In the genomic region with DNA sequence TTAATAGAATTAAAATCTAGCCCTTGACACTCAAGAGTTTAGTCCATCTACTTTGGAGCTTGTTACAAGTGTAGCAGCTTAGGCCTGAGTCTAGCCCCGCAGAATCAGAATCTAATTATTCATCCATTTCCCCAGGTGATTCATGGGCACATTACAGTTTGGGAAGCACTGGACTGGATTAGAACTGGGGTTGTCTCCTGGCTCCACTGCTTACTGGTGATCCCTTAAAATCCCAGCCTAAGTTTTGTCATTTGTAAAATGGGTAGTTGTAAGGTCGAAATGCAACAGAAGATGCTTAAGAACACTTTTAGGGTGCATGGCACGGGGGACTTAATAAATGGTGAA, we compare ENCODE assay signal across 8 cellular contexts. TPM values are rescaled to one million over a fixed set of nuclear protein-coding genes. Genes with fewer than 3 reads are reported as not detected.
DNase-seq lines count a peak whose midpoint lies in the region; ATAC-seq and TF ChIP-seq lines count a peak whose summit lies in the region.

No MANE protein-coding gene starts in this region.

- H3K27me3 Mint-ChIP-seq in activated B cell treated with CpG ODN at 0.5 μM for 24 hours = no peaks in the 10 kb centered on the region

- H3K4me3 ChIP-seq in HFF-Myc (replicated peaks; ENCODE audit: low read depth, low read length) = peak overlapping the region; percentile 72
- peak overlapping the region in 5 of 7 experiments; percentile 75 to 96 (median 89) for H3K4me3 ChIP-seq in skin epidermis

- TF ChIP-seq CTCF in HFF-Myc (IDR thresholded peaks at IDR 0.05; ENCODE audit: low read depth, low read length, missing control alignments) (no peak), activated B cell treated with CpG ODN at 0.5 μM for 24 hours (IDR thresholded peaks at IDR 0.05) (no peak)

- CTCF ChIA-PET in activated B cell treated with CpG ODN at 0.5 μM for 24 hours (lab: Charles Lee) = interaction anchor here (1.2 to 7.3 kb wide), 3 partner anchors 16 to 46 kb away, joined by 3 to 112 read pairs (median 16); no protein-coding TSS in a partner anchor

- DNase-seq in HFF-Myc (ENCODE audit: extremely low read depth, low read depth) = no peak
- DNase-seq in activated B cell treated with CpG ODN at 0.5 μM for 24 hours = no peak
- peak; percentile 32 for DNase-seq in glomerular visceral epithelial cell (ENCODE audit: extremely low spot score)
- DNase-seq in NCI-H128 (lab: John Stamatoyannopoulos, UW; ENCODE audit: unreplicated experiment) = no peak

- peaks cover 28% of the 10 kb centered on the region for H3K4me1 Mint-ChIP-seq in activated B cell treated with CpG ODN at 0.5 μM for 24 hours

- POLR2A ChIA-PET in activated B cell treated with CpG ODN at 0.5 μM for 24 hours (lab: Charles Lee) = interaction anchor here (3.2 to 4.3 kb wide), 2 partner anchors 15 to 54 kb away, joined by 10 to 43 read pairs; partner anchors contain the start of gene MRPL16

- peaks cover 3% of the 10 kb centered on the region for H3K36me3 Mint-ChIP-seq in activated B cell treated with CpG ODN at 0.5 μM for 24 hours (ENCODE audit: low read depth)

- peak overlapping the region; percentile 86 for H3K4me3 Mint-ChIP-seq in activated B cell treated with CpG ODN at 0.5 μM for 24 hours

- ATAC-seq in activated B cell treated with CpG ODN at 0.5 μM for 24 hours (ENCODE audit: low read depth) = no peak
- ATAC-seq in GM19035 (IDR thresholded peaks at IDR 0.05; ENCODE audit: unreplicated experiment) = no peak
- no peak for ATAC-seq in GM21786 (IDR thresholded peaks at IDR 0.05; ENCODE audit: unreplicated experiment)
- ATAC-seq in GM19455 (IDR thresholded peaks at IDR 0.05; ENCODE audit: unreplicated experiment) = no peak

- H3K27ac Mint-ChIP-seq in activated B cell treated with CpG ODN at 0.5 μM for 24 hours = peak overlapping the region; percentile 59

- peak overlapping the region in 19 of 21 experiments; percentile 81 to 97 (median 92) for H3K27ac ChIP-seq in skin epidermis

- H3K9me3 Mint-ChIP-seq in activated B cell treated with CpG ODN at 0.5 μM for 24 hours = no peaks in the 10 kb centered on the region

- intact Hi-C loops in activated B cell treated with CpG ODN at 0.5 μM for 24 hours (cut with micrococcal nuclease) = loop anchor here (10.0 kb wide), 2 partner anchors 428 to 472 kb away; partner anchors contain the start of gene MS4A6A

RNA-seq across cellular contexts. Expression of gene STX3, which starts 1.3 kb away (rescaled TPM):
- total RNA-seq in activated B cell treated with CpG ODN at 0.5 μM for 24 hours = 14.5 and 16.7 TPM in 2 replicates

RNA-seq across cellular contexts. Expression of gene OR10V1, which starts 42.8 kb away (rescaled TPM):
- not detected in 2 replicates for total RNA-seq in activated B cell treated with CpG ODN at 0.5 μM for 24 hours

RNA-seq across cellular contexts. Expression of gene MRPL16, which starts 54.1 kb away (rescaled TPM):
- total RNA-seq in activated B cell treated with CpG ODN at 0.5 μM for 24 hours = 56.4 and 57.7 TPM in 2 replicates
